29 cellular contexts compared by ENCODE assay signal in the genomic region with DNA sequence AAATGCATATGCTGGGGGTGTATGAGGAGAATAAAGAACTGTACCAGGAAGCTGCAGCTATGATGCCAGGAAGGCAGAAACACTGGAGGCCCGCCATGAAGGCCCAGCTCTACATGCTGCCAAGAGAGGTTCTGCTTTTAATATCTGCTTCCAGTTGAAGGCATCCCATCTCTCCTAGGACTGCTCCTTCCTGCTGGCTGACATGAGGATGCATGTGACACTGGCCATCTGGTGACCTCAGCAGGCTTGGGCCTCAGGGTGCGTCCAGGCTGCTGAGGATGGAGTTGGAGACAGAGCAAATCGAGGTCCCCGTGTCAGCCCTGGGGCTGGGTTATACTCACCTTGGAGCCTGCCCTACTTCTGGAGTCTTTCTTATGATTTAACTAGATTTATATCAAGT.
"Had no signal": no experiment of that assay in that cellular context is flagged by ENCODE, and none has a peak within 500 bp of the region (broad histone marks: within the 10 kb centered on the region; RNA-seq: fewer than 3 reads in every experiment).

No MANE protein-coding gene starts in this region.

- DNase-seq: activated CD4-positive, alpha-beta memory T cell treated with anti-CD3 and anti-CD28 coated beads, Interleukin-2, amount 10 ng/mL, durations not matched to agents 7 days and 5 days; activated CD4-positive, alpha-beta T cell treated with anti-CD3 and anti-CD28 coated beads for 1 hour; activated CD4-positive, alpha-beta T cell treated with anti-CD3 and anti-CD28 coated beads, Interleukin-2, amount 10 ng/mL, durations not matched to agents 7 days and 5 days; activated CD8-positive, alpha-beta memory T cell treated with anti-CD3 and anti-CD28 coated beads, Interleukin-2, amount 50 U/mL, for 48 hours; activated naive CD8-positive, alpha-beta T cell treated with anti-CD3 and anti-CD28 coated beads, Interleukin-2, amount 50 U/mL, for 24 hours; activated T-cell treated with anti-CD3 and anti-CD28 coated beads, Interleukin-2, amount 50 U/mL, for 24 hours; amygdala; endodermal cell; foreskin keratinocyte; heart right ventricle; left ventricle myocardium inferior; mesendoderm; naive B cell; nephron progenitor cell; ovary; stimulated activated CD4-positive, alpha-beta T cell treated with anti-CD3 and anti-CD28 coated beads, Interleukin-1b, Interleukin-23, amount 100 ng/mL, for 48 hours; stimulated activated CD4-positive, alpha-beta T cell treated with anti-CD3 and anti-CD28 coated beads, Interleukin-4, amount 100 ng/mL, for 4 hours; stimulated activated CD8-positive, alpha-beta memory T cell treated with anti-CD3 and anti-CD28 coated beads, Interleukin-4, amount 100 ng/mL, for 48 hours; stimulated activated naive B cell treated with anti-CD40 and anti-IgM and Interleukin-4, amounts not matched to agents 10 μg/mL and 1 μg/mL and 100 μg/mL, for 72 hours; T-helper 2 cell had no signal

- H3K4me2 ChIP-seq: smooth muscle cell had no signal

- H3K27ac Mint-ChIP-seq: activated CD4-positive, alpha-beta memory T cell treated with anti-CD3 and anti-CD28 coated beads, Interleukin-2, amount 10 ng/mL, durations not matched to agents 7 days and 5 days; activated naive CD4-positive, alpha-beta T cell treated with anti-CD3 and anti-CD28 coated beads, Interleukin-2, amount 50 U/mL, for 24 hours; activated naive CD8-positive, alpha-beta T cell treated with anti-CD3 and anti-CD28 coated beads, Interleukin-2, amount 50 U/mL, for 24 hours; activated T-cell treated with anti-CD3 and anti-CD28 coated beads, Interleukin-2, amount 50 U/mL, for 24 hours; dendritic cell treated with granulocyte-macrophage colony-stimulating factor and Interleukin-4, amounts not matched to agents 40 ng/mL and 50 ng/mL, for 4 days; endodermal cell; naive B cell; nephron progenitor cell; stimulated activated naive B cell treated with anti-CD40 and anti-IgM and Interleukin-4, amounts not matched to agents 10 μg/mL and 1 μg/mL and 100 μg/mL, for 72 hours; WTC11 had no signal

- H3K36me3 ChIP-seq: heart right ventricle, left ventricle myocardium inferior, ovary, prostate gland, suprapubic skin, tibial nerve had no signal

- H3K9me3 Mint-ChIP-seq: activated CD4-positive, alpha-beta memory T cell treated with anti-CD3 and anti-CD28 coated beads, Interleukin-2, amount 10 ng/mL, durations not matched to agents 7 days and 5 days; activated naive CD4-positive, alpha-beta T cell treated with anti-CD3 and anti-CD28 coated beads, Interleukin-2, amount 50 U/mL, for 24 hours; activated naive CD8-positive, alpha-beta T cell treated with anti-CD3 and anti-CD28 coated beads, Interleukin-2, amount 50 U/mL, for 24 hours; activated T-cell treated with anti-CD3 and anti-CD28 coated beads, Interleukin-2, amount 50 U/mL, for 24 hours; dendritic cell treated with granulocyte-macrophage colony-stimulating factor and Interleukin-4, amounts not matched to agents 40 ng/mL and 50 ng/mL, for 4 days; endodermal cell; naive B cell had no signal

- H3K4me1 Mint-ChIP-seq: endodermal cell, nephron progenitor cell, WTC11 had no signal

- H3K27me3 ChIP-seq: foreskin keratinocyte, heart right ventricle, ovary, suprapubic skin, tibial nerve had no signal

- H3K4me1 ChIP-seq: heart right ventricle, left ventricle myocardium inferior, prostate gland, suprapubic skin, tibial nerve had no signal

- H3K27ac ChIP-seq: foreskin keratinocyte, heart right ventricle, left ventricle myocardium inferior, ovary, prostate gland, suprapubic skin, tibial nerve had no signal

- H3K4me3 ChIP-seq: heart right ventricle, left ventricle myocardium inferior, lung, ovary, prostate gland, smooth muscle cell, suprapubic skin, tibial nerve had no signal

- H3K4me3 Mint-ChIP-seq: activated CD4-positive, alpha-beta memory T cell treated with anti-CD3 and anti-CD28 coated beads, Interleukin-2, amount 10 ng/mL, durations not matched to agents 7 days and 5 days; activated CD4-positive, alpha-beta T cell treated with anti-CD3 and anti-CD28 coated beads, Interleukin-2, amount 10 ng/mL, durations not matched to agents 7 days and 5 days; activated naive CD4-positive, alpha-beta T cell treated with anti-CD3 and anti-CD28 coated beads, Interleukin-2, amount 50 U/mL, for 24 hours; activated naive CD8-positive, alpha-beta T cell treated with anti-CD3 and anti-CD28 coated beads, Interleukin-2, amount 50 U/mL, for 24 hours; activated T-cell treated with anti-CD3 and anti-CD28 coated beads, Interleukin-2, amount 50 U/mL, for 24 hours; dendritic cell treated with granulocyte-macrophage colony-stimulating factor and Interleukin-4, amounts not matched to agents 40 ng/mL and 50 ng/mL, for 4 days; endodermal cell; naive B cell; nephron progenitor cell; stimulated activated naive B cell treated with anti-CD40 and anti-IgM and Interleukin-4, amounts not matched to agents 10 μg/mL and 1 μg/mL and 100 μg/mL, for 72 hours; WTC11 had no signal

- H3K36me3 Mint-ChIP-seq: activated naive CD4-positive, alpha-beta T cell treated with anti-CD3 and anti-CD28 coated beads, Interleukin-2, amount 50 U/mL, for 24 hours; naive B cell; stimulated activated naive B cell treated with anti-CD40 and anti-IgM and Interleukin-4, amounts not matched to agents 10 μg/mL and 1 μg/mL and 100 μg/mL, for 72 hours; WTC11 had no signal

- H3K27me3 Mint-ChIP-seq: activated CD4-positive, alpha-beta T cell treated with anti-CD3 and anti-CD28 coated beads, Interleukin-2, amount 10 ng/mL, durations not matched to agents 7 days and 5 days; activated naive CD4-positive, alpha-beta T cell treated with anti-CD3 and anti-CD28 coated beads, Interleukin-2, amount 50 U/mL, for 24 hours had no signal

- H3K9me3 ChIP-seq: heart right ventricle, left ventricle myocardium inferior, ovary, prostate gland, suprapubic skin, tibial nerve had no signal

- ATAC-seq: activated naive CD8-positive, alpha-beta T cell treated with anti-CD3 and anti-CD28 coated beads, Interleukin-2, amount 50 U/mL, for 24 hours; esophagus mucosa; foreskin keratinocyte; heart right ventricle; stimulated activated naive B cell treated with anti-CD40 and anti-IgM and Interleukin-4, amounts not matched to agents 10 μg/mL and 1 μg/mL and 100 μg/mL, for 72 hours; WTC11 had no signal
